In genomic region chr1:204077979-204078696, GRCh38 we compare ENCODE assay signal across 1 cellular context.
A peak's percentile ranks its signal among the peaks of the same experiment; 100 is the strongest.
TF ChIP-seq lines count a peak whose summit lies in the region.

No MANE protein-coding gene starts in this region.

TF ChIP-seq in HepG2, 621 proteins besides CTCF, POLR2A, EP300 and RAD21 (continued from another document and continues in another):
- TF ChIP-seq, protein P1, sequence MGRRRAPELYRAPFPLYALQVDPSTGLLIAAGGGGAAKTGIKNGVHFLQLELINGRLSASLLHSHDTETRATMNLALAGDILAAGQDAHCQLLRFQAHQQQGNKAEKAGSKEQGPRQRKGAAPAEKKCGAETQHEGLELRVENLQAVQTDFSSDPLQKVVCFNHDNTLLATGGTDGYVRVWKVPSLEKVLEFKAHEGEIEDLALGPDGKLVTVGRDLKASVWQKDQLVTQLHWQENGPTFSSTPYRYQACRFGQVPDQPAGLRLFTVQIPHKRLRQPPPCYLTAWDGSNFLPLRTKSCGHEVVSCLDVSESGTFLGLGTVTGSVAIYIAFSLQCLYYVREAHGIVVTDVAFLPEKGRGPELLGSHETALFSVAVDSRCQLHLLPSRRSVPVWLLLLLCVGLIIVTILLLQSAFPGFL (CRISPR knock-in tag; IDR thresholded peaks at IDR 0.05), result no peak
- TF ChIP-seq CEBPG (CRISPR knock-in tag; IDR thresholded peaks at IDR 0.05) (0 out of 2 replicates have a peak, but pooled peaks have one; percentile 35), ZBTB38 (CRISPR knock-in tag; IDR thresholded peaks at IDR 0.05) (0 out of 2 replicates have a peak, but pooled peaks have one; percentile 61), ZSCAN22 (CRISPR knock-in tag; IDR thresholded peaks at IDR 0.05) (no peak), RFXAP (CRISPR knock-in tag; IDR thresholded peaks at IDR 0.05; ENCODE audit: borderline replicate concordance) (no peak), FOXM1 (CRISPR knock-in tag; IDR thresholded peaks at IDR 0.05) (no peak), SATB2 (CRISPR knock-in tag; IDR thresholded peaks at IDR 0.05) (no peak), ZC3H4 (CRISPR knock-in tag; IDR thresholded peaks at IDR 0.05; ENCODE audit: borderline replicate concordance) (no peak), ZNF816 (CRISPR knock-in tag; IDR thresholded peaks at IDR 0.05; ENCODE audit: borderline replicate concordance) (no peak), ZNF460 (CRISPR knock-in tag; IDR thresholded peaks at IDR 0.05; ENCODE audit: borderline replicate concordance) (no peak), RFX5 (IDR thresholded peaks at IDR 0.05; ENCODE audit: low read depth, low read length) (no peak), CENPX (CRISPR knock-in tag; IDR thresholded peaks at IDR 0.05) (no peak), ZNF569 (CRISPR knock-in tag; IDR thresholded peaks at IDR 0.05; ENCODE audit: borderline replicate concordance) (no peak), ZNF503 (CRISPR knock-in tag; IDR thresholded peaks at IDR 0.05) (no peak), ZNF709 (CRISPR knock-in tag; IDR thresholded peaks at IDR 0.05) (no peak), ZNF614 (CRISPR knock-in tag; IDR thresholded peaks at IDR 0.05; ENCODE audit: borderline replicate concordance) (no peak), NCOA2 (CRISPR knock-in tag; IDR thresholded peaks at IDR 0.05) (no peak), HMGXB4 (CRISPR knock-in tag; IDR thresholded peaks at IDR 0.05; ENCODE audit: borderline replicate concordance in 1 of 2, low read depth in 1 of 2) (0 out of 4 replicates have a peak, but pooled peaks have one; percentile 26 to 46), SPEN (CRISPR knock-in tag; IDR thresholded peaks at IDR 0.05; ENCODE audit: low read depth) (0 out of 2 replicates have a peak, but pooled peaks have one; percentile 5), RBM22 (optimal IDR thresholded peaks at IDR 0.05; ENCODE audit: low read length) (no peak), ZSCAN30 (CRISPR knock-in tag; IDR thresholded peaks at IDR 0.05) (no peak), ZNF264 (CRISPR knock-in tag; IDR thresholded peaks at IDR 0.05) (no peak), ZNF777 (CRISPR knock-in tag; IDR thresholded peaks at IDR 0.05) (no peak), KDM2A (CRISPR knock-in tag; IDR thresholded peaks at IDR 0.05; ENCODE audit: borderline replicate concordance, low read depth) (no peak), KAT2B (IDR thresholded peaks at IDR 0.05; ENCODE audit: borderline replicate concordance, low read depth, low read length) (no peak)
- TF ChIP-seq, protein P2, sequence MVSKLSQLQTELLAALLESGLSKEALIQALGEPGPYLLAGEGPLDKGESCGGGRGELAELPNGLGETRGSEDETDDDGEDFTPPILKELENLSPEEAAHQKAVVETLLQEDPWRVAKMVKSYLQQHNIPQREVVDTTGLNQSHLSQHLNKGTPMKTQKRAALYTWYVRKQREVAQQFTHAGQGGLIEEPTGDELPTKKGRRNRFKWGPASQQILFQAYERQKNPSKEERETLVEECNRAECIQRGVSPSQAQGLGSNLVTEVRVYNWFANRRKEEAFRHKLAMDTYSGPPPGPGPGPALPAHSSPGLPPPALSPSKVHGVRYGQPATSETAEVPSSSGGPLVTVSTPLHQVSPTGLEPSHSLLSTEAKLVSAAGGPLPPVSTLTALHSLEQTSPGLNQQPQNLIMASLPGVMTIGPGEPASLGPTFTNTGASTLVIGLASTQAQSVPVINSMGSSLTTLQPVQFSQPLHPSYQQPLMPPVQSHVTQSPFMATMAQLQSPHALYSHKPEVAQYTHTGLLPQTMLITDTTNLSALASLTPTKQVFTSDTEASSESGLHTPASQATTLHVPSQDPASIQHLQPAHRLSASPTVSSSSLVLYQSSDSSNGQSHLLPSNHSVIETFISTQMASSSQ (IDR thresholded peaks at IDR 0.05; ENCODE audit: low read depth), result peak; percentile 28; the same call in 1 of the 2 replicates
- TF ChIP-seq, protein P2 (CRISPR knock-in tag; IDR thresholded peaks at IDR 0.05; ENCODE audit: borderline replicate concordance), result peak; percentile 20; the same call in 1 of the 2 replicates
- TF ChIP-seq, protein P3, sequence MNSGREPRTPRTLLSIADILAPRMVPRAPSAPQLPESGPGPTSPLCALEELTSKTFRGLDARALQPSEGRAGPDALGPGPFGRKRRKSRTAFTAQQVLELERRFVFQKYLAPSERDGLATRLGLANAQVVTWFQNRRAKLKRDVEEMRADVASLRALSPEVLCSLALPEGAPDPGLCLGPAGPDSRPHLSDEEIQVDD (CRISPR knock-in tag; IDR thresholded peaks at IDR 0.05; ENCODE audit: borderline replicate concordance), result no peak
- TF ChIP-seq, protein P4, sequence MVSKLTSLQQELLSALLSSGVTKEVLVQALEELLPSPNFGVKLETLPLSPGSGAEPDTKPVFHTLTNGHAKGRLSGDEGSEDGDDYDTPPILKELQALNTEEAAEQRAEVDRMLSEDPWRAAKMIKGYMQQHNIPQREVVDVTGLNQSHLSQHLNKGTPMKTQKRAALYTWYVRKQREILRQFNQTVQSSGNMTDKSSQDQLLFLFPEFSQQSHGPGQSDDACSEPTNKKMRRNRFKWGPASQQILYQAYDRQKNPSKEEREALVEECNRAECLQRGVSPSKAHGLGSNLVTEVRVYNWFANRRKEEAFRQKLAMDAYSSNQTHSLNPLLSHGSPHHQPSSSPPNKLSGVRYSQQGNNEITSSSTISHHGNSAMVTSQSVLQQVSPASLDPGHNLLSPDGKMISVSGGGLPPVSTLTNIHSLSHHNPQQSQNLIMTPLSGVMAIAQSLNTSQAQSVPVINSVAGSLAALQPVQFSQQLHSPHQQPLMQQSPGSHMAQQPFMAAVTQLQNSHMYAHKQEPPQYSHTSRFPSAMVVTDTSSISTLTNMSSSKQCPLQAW (CRISPR knock-in tag; IDR thresholded peaks at IDR 0.05), result no peak
- TF ChIP-seq, protein P5, sequence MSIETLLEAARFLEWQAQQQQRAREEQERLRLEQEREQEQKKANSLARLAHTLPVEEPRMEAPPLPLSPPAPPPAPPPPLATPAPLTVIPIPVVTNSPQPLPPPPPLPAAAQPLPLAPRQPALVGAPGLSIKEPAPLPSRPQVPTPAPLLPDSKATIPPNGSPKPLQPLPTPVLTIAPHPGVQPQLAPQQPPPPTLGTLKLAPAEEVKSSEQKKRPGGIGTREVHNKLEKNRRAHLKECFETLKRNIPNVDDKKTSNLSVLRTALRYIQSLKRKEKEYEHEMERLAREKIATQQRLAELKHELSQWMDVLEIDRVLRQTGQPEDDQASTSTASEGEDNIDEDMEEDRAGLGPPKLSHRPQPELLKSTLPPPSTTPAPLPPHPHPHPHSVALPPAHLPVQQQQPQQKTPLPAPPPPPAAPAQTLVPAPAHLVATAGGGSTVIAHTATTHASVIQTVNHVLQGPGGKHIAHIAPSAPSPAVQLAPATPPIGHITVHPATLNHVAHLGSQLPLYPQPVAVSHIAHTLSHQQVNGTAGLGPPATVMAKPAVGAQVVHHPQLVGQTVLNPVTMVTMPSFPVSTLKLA (IDR thresholded peaks at IDR 0.05), result no peak
- TF ChIP-seq, protein P6, sequence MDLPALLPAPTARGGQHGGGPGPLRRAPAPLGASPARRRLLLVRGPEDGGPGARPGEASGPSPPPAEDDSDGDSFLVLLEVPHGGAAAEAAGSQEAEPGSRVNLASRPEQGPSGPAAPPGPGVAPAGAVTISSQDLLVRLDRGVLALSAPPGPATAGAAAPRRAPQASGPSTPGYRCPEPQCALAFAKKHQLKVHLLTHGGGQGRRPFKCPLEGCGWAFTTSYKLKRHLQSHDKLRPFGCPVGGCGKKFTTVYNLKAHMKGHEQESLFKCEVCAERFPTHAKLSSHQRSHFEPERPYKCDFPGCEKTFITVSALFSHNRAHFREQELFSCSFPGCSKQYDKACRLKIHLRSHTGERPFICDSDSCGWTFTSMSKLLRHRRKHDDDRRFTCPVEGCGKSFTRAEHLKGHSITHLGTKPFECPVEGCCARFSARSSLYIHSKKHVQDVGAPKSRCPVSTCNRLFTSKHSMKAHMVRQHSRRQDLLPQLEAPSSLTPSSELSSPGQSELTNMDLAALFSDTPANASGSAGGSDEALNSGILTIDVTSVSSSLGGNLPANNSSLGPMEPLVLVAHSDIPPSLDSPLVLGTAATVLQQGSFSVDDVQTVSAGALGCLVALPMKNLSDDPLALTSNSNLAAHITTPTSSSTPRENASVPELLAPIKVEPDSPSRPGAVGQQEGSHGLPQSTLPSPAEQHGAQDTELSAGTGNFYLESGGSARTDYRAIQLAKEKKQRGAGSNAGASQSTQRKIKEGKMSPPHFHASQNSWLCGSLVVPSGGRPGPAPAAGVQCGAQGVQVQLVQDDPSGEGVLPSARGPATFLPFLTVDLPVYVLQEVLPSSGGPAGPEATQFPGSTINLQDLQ (CRISPR knock-in tag; IDR thresholded peaks at IDR 0.05), result 0 out of 2 replicates have a peak, but pooled peaks have one; percentile 53
- TF ChIP-seq, protein P7, sequence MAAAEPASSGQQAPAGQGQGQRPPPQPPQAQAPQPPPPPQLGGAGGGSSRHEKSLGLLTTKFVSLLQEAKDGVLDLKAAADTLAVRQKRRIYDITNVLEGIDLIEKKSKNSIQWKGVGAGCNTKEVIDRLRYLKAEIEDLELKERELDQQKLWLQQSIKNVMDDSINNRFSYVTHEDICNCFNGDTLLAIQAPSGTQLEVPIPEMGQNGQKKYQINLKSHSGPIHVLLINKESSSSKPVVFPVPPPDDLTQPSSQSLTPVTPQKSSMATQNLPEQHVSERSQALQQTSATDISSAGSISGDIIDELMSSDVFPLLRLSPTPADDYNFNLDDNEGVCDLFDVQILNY (CRISPR knock-in tag; conservative IDR thresholded peaks at IDR 0.05), result no peak
- TF ChIP-seq, protein P8, sequence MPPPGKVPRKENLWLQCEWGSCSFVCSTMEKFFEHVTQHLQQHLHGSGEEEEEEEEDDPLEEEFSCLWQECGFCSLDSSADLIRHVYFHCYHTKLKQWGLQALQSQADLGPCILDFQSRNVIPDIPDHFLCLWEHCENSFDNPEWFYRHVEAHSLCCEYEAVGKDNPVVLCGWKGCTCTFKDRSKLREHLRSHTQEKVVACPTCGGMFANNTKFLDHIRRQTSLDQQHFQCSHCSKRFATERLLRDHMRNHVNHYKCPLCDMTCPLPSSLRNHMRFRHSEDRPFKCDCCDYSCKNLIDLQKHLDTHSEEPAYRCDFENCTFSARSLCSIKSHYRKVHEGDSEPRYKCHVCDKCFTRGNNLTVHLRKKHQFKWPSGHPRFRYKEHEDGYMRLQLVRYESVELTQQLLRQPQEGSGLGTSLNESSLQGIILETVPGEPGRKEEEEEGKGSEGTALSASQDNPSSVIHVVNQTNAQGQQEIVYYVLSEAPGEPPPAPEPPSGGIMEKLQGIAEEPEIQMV (CRISPR knock-in tag; IDR thresholded peaks at IDR 0.05; ENCODE audit: low read depth), result no peak
- TF ChIP-seq, protein P9, sequence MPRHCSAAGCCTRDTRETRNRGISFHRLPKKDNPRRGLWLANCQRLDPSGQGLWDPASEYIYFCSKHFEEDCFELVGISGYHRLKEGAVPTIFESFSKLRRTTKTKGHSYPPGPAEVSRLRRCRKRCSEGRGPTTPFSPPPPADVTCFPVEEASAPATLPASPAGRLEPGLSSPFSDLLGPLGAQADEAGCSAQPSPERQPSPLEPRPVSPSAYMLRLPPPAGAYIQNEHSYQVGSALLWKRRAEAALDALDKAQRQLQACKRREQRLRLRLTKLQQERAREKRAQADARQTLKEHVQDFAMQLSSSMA (CRISPR knock-in tag; IDR thresholded peaks at IDR 0.05), result no peak
